Comparison of ENCODE assay signal across 20 cellular contexts in genomic region chr18:77042583-77042982, GRCh38.
A peak's percentile ranks its signal among the peaks of the same experiment; 100 is the strongest.
DNase-seq lines count a peak whose midpoint lies in the region; ATAC-seq and TF ChIP-seq lines count a peak whose summit lies in the region.
"Had no signal": no experiment of that assay in that cellular context is flagged by ENCODE, and none has a peak within 500 bp of the region (broad histone marks: within the 10 kb centered on the region; RNA-seq: fewer than 3 reads in every experiment).

No MANE protein-coding gene starts in this region.

- no peak overlapping the region for H3K4me3 ChIP-seq in lower lobe of right lung
- H3K4me3 ChIP-seq: skin epidermis, testis had no signal

- intact Hi-C loops in posterior vena cava (cut with DNase I) = no loop called here
- intact Hi-C loops in lower lobe of right lung (cut with DNase I) = no loop called here

- no peaks in the 10 kb centered on the region for H3K9me3 ChIP-seq in lower lobe of right lung
- H3K9me3 ChIP-seq: testis had no signal

- TF ChIP-seq CTCF in lower lobe of right lung (IDR thresholded peaks at IDR 0.05) = no peak

- no peak for ATAC-seq in GM21723 (IDR thresholded peaks at IDR 0.05; ENCODE audit: unreplicated experiment)
- no peak for ATAC-seq in HG03521 (IDR thresholded peaks at IDR 0.05; ENCODE audit: unreplicated experiment)
- no peak for ATAC-seq in lower lobe of right lung
- ATAC-seq: activated T-cell treated with anti-CD3 and anti-CD28 coated beads, Interleukin-2, amount 50 U/mL, for 72 hours had no signal

- peaks cover 5% of the 10 kb centered on the region for H3K4me1 ChIP-seq in lower lobe of right lung
- H3K4me1 ChIP-seq: testis had no signal

- H3K27ac ChIP-seq in cingulate gyrus (ENCODE audit: low read depth, low read length) (peak overlapping the region; percentile 98), layer of hippocampus (ENCODE audit: low read depth, low read length) (peak overlapping the region; percentile 97), lower lobe of right lung (no peak overlapping the region)
- H3K27ac ChIP-seq: skin epidermis, testis, WERI-Rb-1 had no signal

- peaks cover 25% of the 10 kb centered on the region for H3K36me3 ChIP-seq in lower lobe of right lung
- H3K36me3 ChIP-seq: WERI-Rb-1 had no signal

- H3K27me3 ChIP-seq in layer of hippocampus (ENCODE audit: control insufficient read depth, insufficient read depth, low read length) (no peaks in the 10 kb centered on the region), lower lobe of right lung (ENCODE audit: low read depth) (no peaks in the 10 kb centered on the region)
- H3K27me3 ChIP-seq: testis had no signal

- DNase-seq in NCI-H2107 (lab: John Stamatoyannopoulos, UW) = peak; percentile 39
- peak; percentile 61 for DNase-seq in posterior vena cava (ENCODE audit: low spot score)
- no peak for DNase-seq in NOMO-1 treated with dmso at 0.1 percent for 144 hours (lab: John Stamatoyannopoulos, UW; ENCODE audit: unreplicated experiment)
- DNase-seq in lower lobe of right lung = no peak
- DNase-seq: activated CD4-positive, alpha-beta T cell treated with anti-CD3 and anti-CD28 coated beads, Interleukin-2, amount 50 U/mL, for 48 hours; activated T-cell treated with anti-CD3 and anti-CD28 coated beads, Interleukin-2, amount 50 U/mL, for 72 hours; COR-L47; mammary epithelial cell; MM.1S; NCI-H1694; SIG-M5; stimulated activated CD4-positive, alpha-beta T cell treated with anti-CD3 and anti-CD28 coated beads, Interleukin-4, amount 100 ng/mL, for 24 hours; stimulated activated CD8-positive, alpha-beta memory T cell treated with anti-CD3 and anti-CD28 coated beads, Interleukin-4, amount 100 ng/mL, for 48 hours; testis; WERI-Rb-1 had no signal

Comparison
In these comparisons a context has a peak if more than half of its experiments do, and no peak if none do; other contexts are left out.
1. DNase-seq: peak in NCI-H2107 (single experiment) and posterior vena cava (single experiment); none in NOMO-1 treated with dmso at 0.1 percent for 144 hours (single experiment) and lower lobe of right lung (single experiment).